In the genomic region with DNA sequence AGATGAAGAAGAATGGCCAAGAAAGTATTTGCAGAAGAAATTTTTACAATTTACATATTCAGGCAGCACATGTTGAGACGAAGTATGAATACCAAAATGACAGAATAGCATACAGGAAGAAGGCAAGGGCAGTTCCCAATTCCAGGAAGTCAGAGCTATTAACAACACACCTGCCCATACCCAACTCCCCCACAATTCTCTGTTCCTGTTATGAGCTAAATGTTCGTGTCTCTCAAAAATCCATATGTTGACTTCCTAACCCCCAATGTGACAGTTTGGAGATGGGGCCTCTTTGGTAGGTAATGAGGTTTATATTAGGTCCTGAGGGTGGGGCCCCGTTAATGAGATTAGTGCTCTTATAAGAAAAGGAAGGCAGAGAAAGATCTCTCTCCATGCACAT, we compare ENCODE assay signal across 28 cellular contexts.
"Had no signal": no experiment of that assay in that cellular context is flagged by ENCODE, and none has a peak within 500 bp of the region (broad histone marks: within the 10 kb centered on the region; RNA-seq: fewer than 3 reads in every experiment).

No MANE protein-coding gene starts in this region.

- H3K4me2 ChIP-seq: KMS-11 had no signal

- H3K36me3 ChIP-seq: adrenal gland, breast epithelium, SJCRH30 had no signal

- ATAC-seq: activated naive CD4-positive, alpha-beta T cell treated with anti-CD3 and anti-CD28 coated beads, Interleukin-2, amount 50 U/mL, for 72 hours; activated T-cell treated with anti-CD3 and anti-CD28 coated beads, Interleukin-2, amount 50 U/mL, for 4 hours; body of pancreas had no signal

- H3K9ac ChIP-seq: KMS-11 had no signal

- H3K27me3 Mint-ChIP-seq: activated CD4-positive, alpha-beta T cell treated with anti-CD3 and anti-CD28 coated beads, Interleukin-2, amount 10 ng/mL, durations not matched to agents 24 days and 14 days had no signal

- DNase-seq: activated CD4-positive, alpha-beta T cell treated with anti-CD3 and anti-CD28 coated beads, Interleukin-2, amount 10 ng/mL, durations not matched to agents 24 days and 14 days; activated CD4-positive, alpha-beta T cell treated with anti-CD3 and anti-CD28 coated beads, Interleukin-2, amount 50 U/mL, for 4 hours; activated CD8-positive, alpha-beta memory T cell treated with anti-CD3 and anti-CD28 coated beads, Interleukin-2, amount 50 U/mL, for 4 hours; activated gamma-delta T cell treated with Interleukin-2 at 50 U/mL for 16 hours; activated naive CD4-positive, alpha-beta T cell treated with anti-CD3 and anti-CD28 coated beads for 36 hours; activated T-cell treated with anti-CD3 and anti-CD28 coated beads for 4 hours; activated T-cell treated with anti-CD3 and anti-CD28 coated beads, Interleukin-2, amount 50 U/mL, for 4 hours; adrenal gland; body of pancreas; MM.1S; MV-4-11; NCI-H1092; NCI-H1436 treated with DMSO at 0.1 percent for 48 hours; NCI-H187; NCI-H2029 treated with DMSO at 0.1 percent for 48 hours; NCI-H2107; NCI-H2171; NCI-H510A; NK-92 treated with Interleukin-12 subunit alpha and Interleukin-12 subunit beta, amount 100 ng/mL, for 24 hours; SHP77; SJCRH30; T1000 had no signal

- H3K4me1 ChIP-seq: breast epithelium had no signal

- H3K9me3 ChIP-seq: adrenal gland, body of pancreas, breast epithelium, SJCRH30 had no signal

- H3K27ac ChIP-seq: adrenal gland, body of pancreas, breast epithelium, KMS-11, SJCRH30, SK-N-MC had no signal

- FAIRE-seq: astrocyte had no signal

- H3K27ac Mint-ChIP-seq: activated CD4-positive, alpha-beta T cell treated with anti-CD3 and anti-CD28 coated beads, Interleukin-2, amount 10 ng/mL, durations not matched to agents 24 days and 14 days; activated naive CD4-positive, alpha-beta T cell treated with anti-CD3 and anti-CD28 coated beads for 36 hours; activated naive CD4-positive, alpha-beta T cell treated with anti-CD3 and anti-CD28 coated beads, Interleukin-2, amount 50 U/mL, for 72 hours; activated T-helper 1 cell treated with anti-CD3 and anti-CD28 coated beads, Interleukin-12 subunit alpha, Interleukin-12 subunit beta, Interleukin-2, Interleukin-4 antibody, amounts not matched to agents 30 ng/mL and 10 ng/mL and 1 ng/mL, durations not matched to agents 14 hours and 24 hours and 36 hours had no signal

- H3K27me3 ChIP-seq: adrenal gland, body of pancreas, breast epithelium, SJCRH30 had no signal

- H3K4me3 Mint-ChIP-seq: activated CD4-positive, alpha-beta T cell treated with anti-CD3 and anti-CD28 coated beads, Interleukin-2, amount 10 ng/mL, durations not matched to agents 24 days and 14 days; activated naive CD4-positive, alpha-beta T cell treated with anti-CD3 and anti-CD28 coated beads for 36 hours; activated T-cell treated with anti-CD3 and anti-CD28 coated beads, Interleukin-2, amount 50 U/mL, for 4 hours; activated T-helper 1 cell treated with anti-CD3 and anti-CD28 coated beads, Interleukin-12 subunit alpha, Interleukin-12 subunit beta, Interleukin-2, Interleukin-4 antibody, amounts not matched to agents 30 ng/mL and 10 ng/mL and 1 ng/mL, durations not matched to agents 14 hours and 24 hours and 36 hours had no signal

- H3K4me1 Mint-ChIP-seq: activated CD4-positive, alpha-beta T cell treated with anti-CD3 and anti-CD28 coated beads, Interleukin-2, amount 10 ng/mL, durations not matched to agents 24 days and 14 days had no signal

- H3K9me3 Mint-ChIP-seq: activated CD4-positive, alpha-beta T cell treated with anti-CD3 and anti-CD28 coated beads, Interleukin-2, amount 10 ng/mL, durations not matched to agents 24 days and 14 days; activated naive CD4-positive, alpha-beta T cell treated with anti-CD3 and anti-CD28 coated beads for 36 hours; activated naive CD4-positive, alpha-beta T cell treated with anti-CD3 and anti-CD28 coated beads, Interleukin-2, amount 50 U/mL, for 72 hours; activated T-cell treated with anti-CD3 and anti-CD28 coated beads, Interleukin-2, amount 50 U/mL, for 4 hours; activated T-helper 1 cell treated with anti-CD3 and anti-CD28 coated beads, Interleukin-12 subunit alpha, Interleukin-12 subunit beta, Interleukin-2, Interleukin-4 antibody, amounts not matched to agents 30 ng/mL and 10 ng/mL and 1 ng/mL, durations not matched to agents 14 hours and 24 hours and 36 hours had no signal

- H3K4me3 ChIP-seq: adrenal gland, body of pancreas, breast epithelium, SJCRH30, SK-N-MC had no signal

- H3K36me3 Mint-ChIP-seq: activated naive CD4-positive, alpha-beta T cell treated with anti-CD3 and anti-CD28 coated beads, Interleukin-2, amount 50 U/mL, for 72 hours had no signal
